ENCODE assay signal across 17 cellular contexts in the genomic region with DNA sequence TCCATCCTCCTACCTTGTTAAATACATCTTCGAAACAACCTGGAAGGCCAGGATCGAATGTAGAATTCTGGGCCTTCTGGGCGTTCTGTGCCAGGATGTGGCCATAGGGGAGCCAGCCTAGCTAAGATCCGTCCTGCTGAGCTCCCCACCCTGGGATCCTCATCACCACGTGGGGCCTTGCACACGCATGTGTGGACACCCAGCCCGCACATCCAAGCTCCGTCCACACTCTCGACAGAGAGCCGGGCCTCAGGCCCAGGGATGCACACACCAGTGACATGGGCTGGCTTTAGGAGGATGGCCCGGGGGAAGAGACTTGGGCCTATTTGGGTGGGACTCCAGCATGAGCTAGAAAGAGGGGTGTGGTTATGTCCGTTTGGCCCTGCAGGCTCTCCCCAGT.
A peak's percentile ranks its signal among the peaks of the same experiment; 100 is the strongest.
DNase-seq lines count a peak whose midpoint lies in the region; ATAC-seq and TF ChIP-seq lines count a peak whose summit lies in the region.
"Had no signal": no experiment of that assay in that cellular context is flagged by ENCODE, and none has a peak within 500 bp of the region (broad histone marks: within the 10 kb centered on the region; RNA-seq: fewer than 3 reads in every experiment).

No MANE protein-coding gene starts in this region.

- no peak overlapping the region for H2AFZ ChIP-seq in OCI-LY3 (ENCODE audit: low read depth, low read length)

- H3K36me3 Mint-ChIP-seq in stimulated activated naive B cell treated with anti-CD40 and anti-IgM and Interleukin-4, amounts not matched to agents 10 μg/mL and 1 μg/mL and 100 μg/mL, for 72 hours, result peaks cover 68 to 78% of the 10 kb centered on the region in 2 donors

- H3K9ac ChIP-seq in OCI-LY3 (ENCODE audit: low read length), result no peak overlapping the region

- H3K4me1 ChIP-seq in OCI-LY3 (ENCODE audit: low read length), result peaks cover 49% of the 10 kb centered on the region
- H3K4me1 ChIP-seq: BE2C had no signal

- H3K4me3 Mint-ChIP-seq in stimulated activated naive B cell treated with anti-CD40 and anti-IgM and Interleukin-4, amounts not matched to agents 10 μg/mL and 1 μg/mL and 100 μg/mL, for 72 hours, result peak overlapping the region in 1 of 2 donors; percentile 36
- H3K4me3 Mint-ChIP-seq: CD4-positive, alpha-beta T cell; HFFc6 had no signal

- ATAC-seq in stimulated activated naive B cell treated with anti-CD40 and anti-IgM and Interleukin-4, amounts not matched to agents 10 μg/mL and 1 μg/mL and 100 μg/mL, for 72 hours (replicated peaks), result no peak
- ATAC-seq: HCT116 had no signal

- no peaks in the 10 kb centered on the region for H3K27me3 Mint-ChIP-seq in stimulated activated naive B cell treated with anti-CD40 and anti-IgM and Interleukin-4, amounts not matched to agents 10 μg/mL and 1 μg/mL and 100 μg/mL, for 72 hours

- peak overlapping the region; percentile 94 for H3K27ac Mint-ChIP-seq in stimulated activated naive B cell treated with anti-CD40 and anti-IgM and Interleukin-4, amounts not matched to agents 10 μg/mL and 1 μg/mL and 100 μg/mL, for 72 hours
- H3K27ac Mint-ChIP-seq: CD4-positive, alpha-beta T cell; HFFc6 had no signal

- H3K4me2 ChIP-seq in OCI-LY3 (ENCODE audit: low read length), result peak overlapping the region; percentile 55; the same call in 1 of the 2 replicates

- no peak overlapping the region for H3K27ac ChIP-seq in OCI-LY3 (ENCODE audit: low read length)
- H3K27ac ChIP-seq: C4-2B had no signal

- no peaks in the 10 kb centered on the region for H3K9me3 Mint-ChIP-seq in stimulated activated naive B cell treated with anti-CD40 and anti-IgM and Interleukin-4, amounts not matched to agents 10 μg/mL and 1 μg/mL and 100 μg/mL, for 72 hours
- H3K9me3 Mint-ChIP-seq: CD4-positive, alpha-beta T cell had no signal

- peaks cover 73% of the 10 kb centered on the region for H3K79me2 ChIP-seq in OCI-LY3 (ENCODE audit: low read length)

- peaks cover 74% of the 10 kb centered on the region for H4K20me1 ChIP-seq in OCI-LY3 (ENCODE audit: insufficient read depth, low read length)

- DNase-seq in posterior vena cava (ENCODE audit: low spot score), result peak; percentile 62
- no peak for DNase-seq in stimulated activated naive B cell treated with anti-CD40 and anti-IgM and Interleukin-4, amounts not matched to agents 10 μg/mL and 1 μg/mL and 100 μg/mL, for 72 hours
- DNase-seq in DMS 273 treated with DMSO at 0.1 percent for 48 hours (lab: John Stamatoyannopoulos, UW), result no peak
- no peak for DNase-seq in anterior cingulate cortex (lab: John Stamatoyannopoulos, UW)
- no peak for DNase-seq in HT-29 (ENCODE audit: low spot score)
- DNase-seq: BE2C; CD4-positive, alpha-beta T cell; DMS79 treated with DMSO at 0.1 percent for 48 hours; GF-D8; GOT3; H7; HFFc6; IMR-90 had no signal

- H3K27me3 ChIP-seq in OCI-LY3 (ENCODE audit: low read depth, low read length), result no peaks in the 10 kb centered on the region
- H3K27me3 ChIP-seq: BE2C had no signal

- intact Hi-C loops in posterior vena cava (cut with DNase I), result loop anchor here in 1 of 2 donors (10.0 kb wide), 1 partner anchor 1895 kb away; the partner anchor contains the start of gene DNAJB5

- H3K36me3 ChIP-seq in OCI-LY3 (replicated peaks; ENCODE audit: low read depth, low read length), result peaks cover 61% of the 10 kb centered on the region

- no peaks in the 10 kb centered on the region for H3K9me3 ChIP-seq in OCI-LY3 (ENCODE audit: insufficient read depth, low read length)
- H3K9me3 ChIP-seq: BE2C had no signal

- H3K4me3 ChIP-seq in OCI-LY3 (ENCODE audit: low read length), result no peak overlapping the region
- H3K4me3 ChIP-seq: K562 had no signal

- H3K4me1 Mint-ChIP-seq in stimulated activated naive B cell treated with anti-CD40 and anti-IgM and Interleukin-4, amounts not matched to agents 10 μg/mL and 1 μg/mL and 100 μg/mL, for 72 hours, result peaks cover 60 to 78% of the 10 kb centered on the region in 2 donors

- no peak for TF ChIP-seq CTCF in OCI-LY3 (IDR thresholded peaks at IDR 0.05; ENCODE audit: low read depth, low read length)
